In the genomic region with DNA sequence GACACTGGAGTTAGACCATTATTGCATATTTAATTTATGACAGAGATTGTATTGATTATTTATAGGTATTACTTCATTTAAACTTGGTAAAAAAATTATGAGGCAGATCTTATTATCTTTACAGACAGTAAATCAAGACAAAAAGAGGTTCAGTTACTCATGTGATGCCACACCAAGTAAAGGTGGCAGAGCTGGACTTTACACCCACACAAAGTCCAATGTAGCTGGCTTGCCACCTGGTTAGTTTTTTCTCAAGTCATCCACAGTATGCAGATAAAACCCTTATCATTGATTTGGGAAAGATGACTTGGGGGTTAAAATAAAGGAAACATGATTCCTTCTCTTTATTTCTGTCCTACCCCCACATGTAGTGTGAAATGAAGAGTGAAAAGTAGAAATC, we compare ENCODE assay signal across 32 cellular contexts.
"Had no signal": no experiment of that assay in that cellular context is flagged by ENCODE, and none has a peak within 500 bp of the region (broad histone marks: within the 10 kb centered on the region; RNA-seq: fewer than 3 reads in every experiment).

No MANE protein-coding gene starts in this region.

- FAIRE-seq: astrocyte, bronchial epithelial cell had no signal

- H3K4me3 ChIP-seq: adrenal gland, ascending aorta, body of pancreas, breast epithelium, cardiac muscle cell had no signal

- H3K27ac ChIP-seq: adrenal gland, ascending aorta, body of pancreas, brain microvascular endothelial cell, breast epithelium, cardiac muscle cell had no signal

- H3K4me1 ChIP-seq: adrenal gland, ascending aorta, body of pancreas, breast epithelium had no signal

- H3K27me3 ChIP-seq: adrenal gland, ascending aorta, body of pancreas, brain microvascular endothelial cell, breast epithelium, cardiac muscle cell had no signal

- H3K36me3 ChIP-seq: adrenal gland, ascending aorta, brain microvascular endothelial cell, breast epithelium, cardiac muscle cell had no signal

- H3K9me3 ChIP-seq: adrenal gland, ascending aorta, body of pancreas, breast epithelium had no signal

- DNase-seq: activated effector memory CD4-positive, alpha-beta T cell treated with anti-CD3 and anti-CD28 coated beads, Interleukin-2, amount 50 U/mL, for 16 hours; activated effector memory CD4-positive, alpha-beta T cell treated with Interleukin-2 at 50 U/mL for 16 hours; activated gamma-delta T cell; activated gamma-delta T cell treated with Interleukin-2 at 50 U/mL for 16 hours; activated naive CD4-positive, alpha-beta T cell; activated naive CD4-positive, alpha-beta T cell treated with anti-CD3 and anti-CD28 coated beads for 36 hours; activated naive CD4-positive, alpha-beta T cell treated with anti-CD3 and anti-CD28 coated beads, Interleukin-2, amount 10 ng/mL, durations not matched to agents 7 days and 5 days; activated naive CD4-positive, alpha-beta T cell treated with anti-CD3 and anti-CD28 coated beads, Interleukin-2, amount 50 U/mL, for 16 hours; activated naive CD4-positive, alpha-beta T cell treated with Interleukin-2 at 50 U/mL for 16 hours; activated naive CD8-positive, alpha-beta T cell treated with anti-CD3 and anti-CD28 coated beads for 36 hours; activated naive CD8-positive, alpha-beta T cell treated with anti-CD3 and anti-CD28 coated beads, Interleukin-2, amount 10 ng/mL, durations not matched to agents 7 days and 5 days; activated naive CD8-positive, alpha-beta T cell treated with anti-CD3 and anti-CD28 coated beads, Interleukin-2, amount 50 U/mL, for 24 hours; activated T-cell treated with anti-CD3 and anti-CD28 coated beads, Interleukin-2, amount 50 U/mL, for 1 hour; activated T-cell treated with anti-CD3 and anti-CD28 coated beads, Interleukin-2, amount 50 U/mL, for 24 hours; activated T-cell treated with anti-CD3 and anti-CD28 coated beads, Interleukin-2, amount 50 U/mL, for 4 hours; activated T-cell treated with anti-CD3 and anti-CD28 coated beads, Interleukin-2, amount 50 U/mL, for 48 hours; activated T-cell treated with anti-CD3 and anti-CD28 coated beads, Interleukin-2, amount 50 U/mL, for 72 hours; adrenal gland; amniotic stem cell; amygdala; anterior cingulate cortex; aorta; body of pancreas; brain microvascular endothelial cell; caudate nucleus; central memory CD4-positive, alpha-beta T cell; cerebellar nuclear complex had no signal
